1 cellular context compared by ENCODE assay signal in the genomic region with DNA sequence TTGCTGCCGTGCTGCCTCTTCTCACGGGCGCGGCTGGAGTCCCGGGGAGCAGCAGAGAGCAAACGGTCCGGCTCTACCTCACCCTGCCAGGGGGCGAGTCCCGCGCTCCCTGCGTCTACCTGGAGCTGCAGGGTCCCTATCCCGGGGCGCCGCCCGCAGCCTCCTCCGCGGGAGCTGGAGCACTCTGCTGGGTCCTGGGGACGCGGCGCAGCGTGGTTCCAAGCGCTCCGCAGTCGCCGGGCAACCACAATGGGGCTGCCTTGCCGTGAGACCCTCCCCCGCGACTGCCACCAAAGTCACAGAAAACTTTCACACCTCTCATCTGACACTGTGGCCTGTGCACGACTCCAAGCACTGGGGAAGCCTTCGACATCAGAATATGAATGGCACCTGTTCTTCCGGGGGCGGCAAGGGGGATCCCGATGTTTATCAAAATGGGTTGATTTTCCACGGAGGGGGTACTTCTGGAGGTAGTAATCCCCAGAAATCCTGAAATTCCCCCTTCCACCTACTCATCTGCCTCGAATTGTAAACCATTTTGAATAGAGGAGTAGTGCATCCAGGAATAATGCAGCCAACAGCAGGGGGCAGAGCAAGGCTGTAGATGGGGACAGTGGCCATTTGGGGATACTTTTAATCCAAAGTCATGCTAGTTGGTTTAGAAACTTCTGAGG.
TF ChIP-seq lines count a peak whose summit lies in the region.

A gene (minus strand): TSS at position 186 of the 674 bp plus-strand sequence. CDS start 17,542 bp downstream, outside the sequence.

TF ChIP-seq in K562, 482 proteins besides CTCF, POLR2A, EP300 and RAD21:
- no peak for TF ChIP-seq HDGF (IDR thresholded peaks at IDR 0.05)
- no peak for TF ChIP-seq ZNF561 (CRISPR knock-in tag; conservative IDR thresholded peaks at IDR 0.05)
